15 cellular contexts compared by ENCODE assay signal in genomic region chr10:89331487-89331886, GRCh38. TPM values are rescaled to one million over a fixed set of nuclear protein-coding genes. Genes with fewer than 3 reads are reported as not detected.
A peak's percentile ranks its signal among the peaks of the same experiment; 100 is the strongest.
DNase-seq lines count a peak whose midpoint lies in the region; ATAC-seq and TF ChIP-seq lines count a peak whose summit lies in the region.
"Not testable (repeated sequence)": the region's sequence is repeated elsewhere in the genome, so short reads cannot be mapped to it uniquely, and the experiment has no call there.
"Had no signal": no experiment of that assay in that cellular context is flagged by ENCODE, and none has a peak within 500 bp of the region (broad histone marks: within the 10 kb centered on the region; RNA-seq: fewer than 3 reads in every experiment).

No MANE protein-coding gene starts in this region.

- not testable (repeated sequence) for TF ChIP-seq RAD21 in liver (IDR thresholded peaks at IDR 0.05)

- H3K36me3 ChIP-seq in GM23248 (ENCODE audit: low read depth); liver (ENCODE audit: control insufficient read depth in 4 of 4, insufficient read depth in 3 of 4, low read depth in 1 of 4, low read length in 3 of 4); neutrophil; stomach: not testable (repeated sequence)

- CTCF ChIA-PET in activated B cell treated with CpG ODN at 0.5 μM for 24 hours (lab: Charles Lee) = not testable (repeated sequence)

- H4K20me1 ChIP-seq in GM23248 (ENCODE audit: insufficient read depth) = not testable (repeated sequence)

- POLR2A ChIA-PET in activated B cell treated with CpG ODN at 0.5 μM for 24 hours (lab: Charles Lee) = interaction anchor here (0.5 to 0.6 kb wide), 2 partner anchors 27 to 47 kb away, joined by 3 to 4 read pairs; no protein-coding TSS in a partner anchor

- TF ChIP-seq CTCF in activated B cell treated with CpG ODN at 0.5 μM for 24 hours (IDR thresholded peaks at IDR 0.05); dorsolateral prefrontal cortex (IDR thresholded peaks at IDR 0.05 in 54 of 56, conservative IDR thresholded peaks at IDR 0.05 in 2 of 56; ENCODE audit: low read depth in 1 of 56, partially characterized antibody in 56 of 56); liver (IDR thresholded peaks at IDR 0.05; ENCODE audit: low read depth, low read length, missing input control); neutrophil (IDR thresholded peaks at IDR 0.05); stomach (IDR thresholded peaks at IDR 0.05): not testable (repeated sequence)

- not testable (repeated sequence) for H3K27me3 ChIP-seq in GM23248 (replicated peaks; ENCODE audit: insufficient read depth); dorsolateral prefrontal cortex; liver (ENCODE audit: control insufficient read depth in 4 of 4, insufficient read depth in 4 of 4, low read length in 3 of 4); neutrophil; stomach

- H3K4me3 ChIP-seq in GM23248; liver (ENCODE audit: low read depth in 1 of 3, low read length in 3 of 3); stomach: not testable (repeated sequence)
- H3K4me3 ChIP-seq in dorsolateral prefrontal cortex (peak overlapping the region in 12 of 59 donors; percentile 16 to 66 (median 55)), neutrophil (ENCODE audit: low read depth in 1 of 2, low read length in 1 of 2) (peak overlapping the region; percentile 61 to 64)

- not testable (repeated sequence) for TF ChIP-seq POLR2A in stomach (IDR thresholded peaks at IDR 0.05)

- peaks cover 64% of the 10 kb centered on the region for H3K79me2 ChIP-seq in GM23248 (ENCODE audit: insufficient read depth)

- H3K4me1 Mint-ChIP-seq in activated B cell treated with CpG ODN at 0.5 μM for 24 hours = peaks cover 74% of the 10 kb centered on the region
- peaks cover 57% of the 10 kb centered on the region for H3K4me1 Mint-ChIP-seq in activated naive CD8-positive, alpha-beta T cell treated with anti-CD3 and anti-CD28 coated beads for 36 hours

- in situ Hi-C loops in GM23248 (cut with MboI) = not testable (repeated sequence)

- not testable (repeated sequence) for H3K4me2 ChIP-seq in GM23248 (ENCODE audit: unreplicated experiment)

- H3K27ac ChIP-seq in GM23248 = peak overlapping the region; percentile 83
- peak overlapping the region in 57 of 59 donors; percentile 17 to 98 (median 89) for H3K27ac ChIP-seq in dorsolateral prefrontal cortex
- H3K27ac ChIP-seq in liver (ENCODE audit: low read depth in 1 of 2, low read length in 2 of 2) = peak overlapping the region; percentile 82 to 83
- H3K27ac ChIP-seq in neutrophil = peak overlapping the region; percentile 66
- H3K27ac ChIP-seq in stomach = peak overlapping the region in 4 of 5 donors; percentile 24 to 90 (median 82)

- peak overlapping the region; percentile 80 for H3K4me3 Mint-ChIP-seq in activated B cell treated with CpG ODN at 0.5 μM for 24 hours
- H3K4me3 Mint-ChIP-seq in activated naive CD8-positive, alpha-beta T cell treated with anti-CD3 and anti-CD28 coated beads for 36 hours = peak overlapping the region; percentile 71

- peaks cover 44% of the 10 kb centered on the region for H3F3A ChIP-seq in GM23248 (ENCODE audit: insufficient read depth)

- H3K4me1 ChIP-seq in GM23248 (ENCODE audit: insufficient read depth) = peaks cover 41% of the 10 kb centered on the region
- H3K4me1 ChIP-seq in liver (ENCODE audit: control insufficient read depth in 4 of 4, insufficient read depth in 4 of 4, low read length in 3 of 4) = peaks cover 13 to 66% (median 42%) of the 10 kb centered on the region in 4 donors
- H3K4me1 ChIP-seq in neutrophil (ENCODE audit: control insufficient read depth in 1 of 2, insufficient read depth in 1 of 2, low read depth in 1 of 2, low read length in 1 of 2) = peaks cover 73 to 77% of the 10 kb centered on the region in 2 experiments
- H3K4me1 ChIP-seq in stomach = peaks cover 22 to 84% (median 48%) of the 10 kb centered on the region in 4 donors

- peak overlapping the region; percentile 97 for H3K27ac Mint-ChIP-seq in activated B cell treated with CpG ODN at 0.5 μM for 24 hours
- H3K27ac Mint-ChIP-seq in activated naive CD8-positive, alpha-beta T cell treated with anti-CD3 and anti-CD28 coated beads for 36 hours = peak overlapping the region; percentile 86

- not testable (repeated sequence) for H3K27me3 Mint-ChIP-seq in activated B cell treated with CpG ODN at 0.5 μM for 24 hours
- H3K27me3 Mint-ChIP-seq in activated naive CD8-positive, alpha-beta T cell treated with anti-CD3 and anti-CD28 coated beads for 36 hours = peaks cover 40% of the 10 kb centered on the region

- peak overlapping the region; percentile 94; the same call in 1 of the 2 replicates for H2AFZ ChIP-seq in GM23248

- WGBS in GM23248 (ENCODE audit: low coverage in 1 of 2, low lambda C conversion rate in 2 of 2, missing lambda C conversion rate in 2 of 2), 2 experiments = 87 to 88% methylated on average over 7 of the region's 7 CpGs
- 89% methylated on average over 7 of the region's 7 CpGs for WGBS in liver
- 79 to 96% (median 88%) methylated on average over 7 of the region's 7 CpGs for WGBS in stomach, 5 donors

- H3K9ac ChIP-seq in GM23248; liver (ENCODE audit: low read depth in 1 of 2, low read length in 2 of 2): not testable (repeated sequence)

- not testable (repeated sequence) for H3K36me3 Mint-ChIP-seq in activated B cell treated with CpG ODN at 0.5 μM for 24 hours (ENCODE audit: low read depth); activated naive CD8-positive, alpha-beta T cell treated with anti-CD3 and anti-CD28 coated beads for 36 hours

- TF ChIP-seq EP300 in stomach (IDR thresholded peaks at IDR 0.05) = not testable (repeated sequence)

- not testable (repeated sequence) for ATAC-seq in activated B cell treated with CpG ODN at 0.5 μM for 24 hours (ENCODE audit: low read depth)

- H3K9me2 ChIP-seq in GM23248 (ENCODE audit: insufficient read depth) = not testable (repeated sequence)

- not testable (repeated sequence) for H3K9me3 Mint-ChIP-seq in activated B cell treated with CpG ODN at 0.5 μM for 24 hours; activated naive CD8-positive, alpha-beta T cell treated with anti-CD3 and anti-CD28 coated beads for 36 hours

- intact Hi-C loops in activated B cell treated with CpG ODN at 0.5 μM for 24 hours (cut with micrococcal nuclease); dorsolateral prefrontal cortex (cut with DNase I); stomach (cut with DNase I; ENCODE audit: low total_unique reads): not testable (repeated sequence)

- H3K9me3 ChIP-seq in GM23248 (ENCODE audit: low read depth); liver (ENCODE audit: control insufficient read depth in 4 of 4, low read length in 3 of 4); neutrophil; stomach: not testable (repeated sequence)

- DNase-seq in GM23248; activated B cell treated with CpG ODN at 0.5 μM for 24 hours; activated naive CD8-positive, alpha-beta T cell treated with anti-CD3 and anti-CD28 coated beads for 36 hours; dorsolateral prefrontal cortex; stomach: not testable (repeated sequence)

RNA-seq across cellular contexts. Expression of gene IFIT3, which starts 3.7 kb away (rescaled TPM):
- 10.9 and 19.0 TPM in 2 replicates for total RNA-seq in GM23248 (2014; rRNA removed; shearing (Covaris generic))
- polyA plus RNA-seq in GM23248 (2016; fragmentation: Nextera tagmentation; extraction: Ambion mirVana) (10.4 and 10.6 TPM in 2 replicates), liver (10 to 100 TPM in 1 of 2 donors, 1 to 10 TPM in 1; 9.2 to 10.9 TPM), stomach (10 to 100 TPM in 1 of 3 donors, 1 to 10 TPM in 2; 6.3 to 11.3 (median 7.9) TPM)
- total RNA-seq in activated B cell treated with CpG ODN at 0.5 μM for 24 hours (3.2 TPM in 2 replicates), dorsolateral prefrontal cortex (100 to 1,000 TPM in 3 of 120 experiments, 10 to 100 TPM in 113, 1 to 10 TPM in 4; 8.6 to 195 (median 16.5) TPM), liver (10 to 100 TPM in 1 of 2 donors, 1 to 10 TPM in 1; 9.8 to 11.2 TPM), stomach (10 to 100 TPM in 1 of 5 donors, 1 to 10 TPM in 4; 1.3 to 11.4 (median 2.6) TPM)
- 10 to 100 TPM; 28.6 to 28.7 TPM for total RNA-seq in activated naive CD8-positive, alpha-beta T cell treated with anti-CD3 and anti-CD28 coated beads for 36 hours

RNA-seq across cellular contexts. Expression of gene IFIT2, which starts 29.6 kb away (rescaled TPM):
- total RNA-seq in GM23248 (2014; rRNA removed; shearing (Covaris generic)) = 3.5 and 7.0 TPM in 2 replicates
- polyA plus RNA-seq in GM23248 (2016; fragmentation: Nextera tagmentation; extraction: Ambion mirVana) = 8.5 and 9.5 TPM in 2 replicates
- total RNA-seq in activated B cell treated with CpG ODN at 0.5 μM for 24 hours = 4.9 and 5.7 TPM in 2 replicates
- 10 to 100 TPM; 37.0 to 37.3 TPM for total RNA-seq in activated naive CD8-positive, alpha-beta T cell treated with anti-CD3 and anti-CD28 coated beads for 36 hours
- 10 to 100 TPM in 108 of 120 experiments, 1 to 10 TPM in 12; 7.7 to 52.2 (median 13.2) TPM for total RNA-seq in dorsolateral prefrontal cortex
- total RNA-seq in liver = 1 to 10 TPM; 4.8 to 5.5 TPM
- polyA plus RNA-seq in liver = 1 to 10 TPM; 5.0 to 5.5 TPM
- total RNA-seq in stomach = 1 to 10 TPM in 2 of 5 donors, under 1 TPM in 2, not detected in 1; 0.45 to 5.0 (median 0.94) TPM
- 1 to 10 TPM; 1.6 to 3.1 (median 2.3) TPM for polyA plus RNA-seq in stomach

RNA-seq across cellular contexts. Expression of gene IFIT1B, which starts 46.4 kb away (rescaled TPM):
- total RNA-seq in GM23248 (2014; rRNA removed; shearing (Covaris generic)) = not detected in 2 replicates
- polyA plus RNA-seq in GM23248 (2016; fragmentation: Nextera tagmentation; extraction: Ambion mirVana) = not detected in 2 replicates
- not detected in 2 replicates for total RNA-seq in activated B cell treated with CpG ODN at 0.5 μM for 24 hours
- total RNA-seq in activated naive CD8-positive, alpha-beta T cell treated with anti-CD3 and anti-CD28 coated beads for 36 hours = not detected
- total RNA-seq in dorsolateral prefrontal cortex = under 1 TPM in 12 of 120 experiments, not detected in 108; 0.25 to 0.92 (median 0.31) TPM
- 10 to 100 TPM in 1 of 2 donors, not detected in 1; 13.3 TPM for total RNA-seq in liver
- polyA plus RNA-seq in liver = under 1 TPM in 1 of 2 donors, not detected in 1; 0.15 TPM
- under 1 TPM in 1 of 5 donors, not detected in 4; 0.92 TPM for total RNA-seq in stomach
- polyA plus RNA-seq in stomach = not detected
- total RNA-seq: bronchial epithelial cell; dermis microvascular lymphatic vessel endothelial cell; foreskin keratinocyte; kidney epithelial cell; renal cortical epithelial cell; SK-MEL-5; T-helper 2 cell treated with Interferon-gamma antibody and Interleukin-4, amounts not matched to agents 100 ng/mL and 5 ng/mL, for 36 hours; testis had no signal
- polyA plus RNA-seq: foreskin keratinocyte had no signal
